7 cellular contexts compared by ENCODE assay signal in genomic region chr9:129838707-129839259, GRCh38. TPM values are rescaled to one million over a fixed set of nuclear protein-coding genes. Genes with fewer than 3 reads are reported as not detected.
DNase-seq lines count a peak whose midpoint lies in the region; ATAC-seq, FAIRE-seq and TF ChIP-seq lines count a peak whose summit lies in the region.

No MANE protein-coding gene starts in this region.

- H3K4me1 ChIP-seq in PC-3 (ENCODE audit: insufficient read depth, low read length): peaks cover 31% of the 10 kb centered on the region
- peaks cover 42 to 45% of the 10 kb centered on the region in 2 experiments for H3K4me1 ChIP-seq in K562 (replicated peaks in 1 of 2; ENCODE audit: control insufficient read depth in 2 of 2, insufficient read depth in 2 of 2, low read length in 2 of 2)

- intact Hi-C loops in PC-3 (cut with micrococcal nuclease) (loop anchor here (1.0 kb wide), 1 partner anchor 47 kb away; no protein-coding TSS in a partner anchor), K562 (cut with micrococcal nuclease) (no loop called here)

- H3K9me2 ChIP-seq in PC-3 (replicated peaks; ENCODE audit: low read length): no peaks in the 10 kb centered on the region

- H3K9me3 ChIP-seq in PC-3 (ENCODE audit: low read length) (no peaks in the 10 kb centered on the region), K562 (replicated peaks; ENCODE audit: control insufficient read depth, insufficient read depth, low read depth, low read length) (no peaks in the 10 kb centered on the region)

- no peaks in the 10 kb centered on the region for H3F3A ChIP-seq in PC-3 (ENCODE audit: low read length, unreplicated experiment)

- peak; percentile 88 for FAIRE-seq in K562 (lab: Jason Lieb, UNC)

- peak in 1 of 2 experiments; percentile 36; a peak in 3 of 4 replicates for TF ChIP-seq RAD21 in K562 (CRISPR knock-in tag; conservative IDR thresholded peaks at IDR 0.05 in 1 of 2, IDR thresholded peaks at IDR 0.05 in 1 of 2)

- WGBS in K562 (ENCODE audit: insufficient coverage, low coverage, missing lambda C conversion rate): 31% methylated on average over 12 of the region's 12 CpGs

- TF ChIP-seq POLR2A in K562 (conservative IDR thresholded peaks at IDR 0.05): peak; percentile 52; the same call in 1 of the 2 replicates

- DNase-seq in GM04503 (ENCODE audit: low read depth): peak; percentile 91
- peak; percentile 91 for DNase-seq in PC-3
- peak in 2 of 4 experiments; percentile 82 to 89 for DNase-seq in K562 (ENCODE audit: extremely low read depth in 1 of 4, low spot score in 3 of 4)
- peak; percentile 68 for DNase-seq in skeletal muscle cell (ENCODE audit: low read depth)
- DNase-seq in C1 segment of cervical spinal cord (lab: John Stamatoyannopoulos, UW): no peak
- no peak for DNase-seq in NCI-H128 (lab: John Stamatoyannopoulos, UW; ENCODE audit: unreplicated experiment)

- in situ Hi-C loops in K562 (cut with MboI): no loop called here

- H3K79me2 ChIP-seq in PC-3 (ENCODE audit: low read length): peaks cover 44% of the 10 kb centered on the region
- H3K79me2 ChIP-seq in K562 (ENCODE audit: control insufficient read depth, insufficient read depth, low read length): peaks cover 79% of the 10 kb centered on the region

- H3K27me3 ChIP-seq in PC-3 (ENCODE audit: low read length) (no peaks in the 10 kb centered on the region), K562 (ENCODE audit: control insufficient read depth in 2 of 2, insufficient read depth in 2 of 2, low read length in 2 of 2) (no peaks in the 10 kb centered on the region)

- H3K27ac ChIP-seq in PC-3 (ENCODE audit: low read length) (peak overlapping the region; percentile 77), K562 (ENCODE audit: extremely low read depth, low read depth, low read length) (peak overlapping the region; percentile 69)

- H3K4me2 ChIP-seq in PC-3 (ENCODE audit: low read length): peak overlapping the region; percentile 72
- H3K4me2 ChIP-seq in K562 (ENCODE audit: insufficient read depth, low read length): peak overlapping the region; percentile 56

- H4K20me1 ChIP-seq in PC-3 (ENCODE audit: low read length): no peaks in the 10 kb centered on the region
- no peaks in the 10 kb centered on the region for H4K20me1 ChIP-seq in K562 (replicated peaks; ENCODE audit: control insufficient read depth, insufficient read depth, low read length)

- ATAC-seq in PC-3: peak; percentile 81
- peak; percentile 58 for ATAC-seq in K562
- ATAC-seq in GM19351 (IDR thresholded peaks at IDR 0.05; ENCODE audit: unreplicated experiment): no peak

- POLR2A ChIA-PET in PC-3 (lab: Charles Lee; ENCODE audit: unreplicated experiment) (interaction anchor here (0.5 to 0.6 kb wide), 2 partner anchors 101 to 768 kb away, joined by 3 read pairs; no protein-coding TSS in a partner anchor), K562 (lab: Yijun Ruan, JAX) (interaction anchor here (0.8 to 5.5 kb wide), 11 partner anchors 9 to 54 kb away, joined by 3 to 39 read pairs (median 5); no protein-coding TSS in a partner anchor)

- H3K36me3 ChIP-seq in PC-3 (ENCODE audit: low read depth, low read length): no peaks in the 10 kb centered on the region
- peaks cover 42% of the 10 kb centered on the region for H3K36me3 ChIP-seq in K562 (ENCODE audit: control insufficient read depth, insufficient read depth, low read length)

- peak overlapping the region; percentile 31; the same call in 1 of the 2 replicates for H3K4me3 ChIP-seq in PC-3 (ENCODE audit: low read length)
- no peak overlapping the region; the same call in 1 of the 2 replicates for H3K4me3 ChIP-seq in K562
- H3K4me3 ChIP-seq in skeletal muscle cell (ENCODE audit: low read depth, low read length): no peak overlapping the region

- H3K9ac ChIP-seq in PC-3 (ENCODE audit: low read length): peak overlapping the region; percentile 18; the same call in 1 of the 2 replicates
- peak overlapping the region; percentile 53 to 73 for H3K9ac ChIP-seq in K562 (ENCODE audit: insufficient read depth in 1 of 2, low read depth in 2 of 2, low read length in 2 of 2)

- no peak for TF ChIP-seq CTCF in PC-3 (conservative IDR thresholded peaks at IDR 0.05; ENCODE audit: low read depth, low read length)
- no peak for TF ChIP-seq CTCF in K562 (IDR thresholded peaks at IDR 0.05 in 2 of 3, conservative IDR thresholded peaks at IDR 0.05 in 1 of 3; ENCODE audit: insufficient read depth in 2 of 3, low read depth in 1 of 3, low read length in 3 of 3)

- no TSS peak for BruUV-seq in PC-3 (replicated peaks; lab: Mats Ljungman, UMichigan)
- no TSS peak for BruUV-seq in K562 (replicated peaks; lab: Mats Ljungman, UMichigan)

- H2AFZ ChIP-seq in PC-3 (ENCODE audit: low read length) (peak overlapping the region; percentile 18; the same call in 1 of the 2 replicates), K562 (ENCODE audit: low read depth, low read length) (0 out of 2 replicates have a peak overlapping the region, but pooled peaks have one; percentile 6)

- CTCF ChIA-PET in PC-3 (lab: Charles Lee) (no interaction called here), K562 (lab: Yijun Ruan, JAX; ENCODE audit: low intra/inter-chr PET ratio) (no interaction called here)

- peaks cover 6% of the 10 kb centered on the region for H3K9me1 ChIP-seq in K562 (ENCODE audit: control insufficient read depth, insufficient read depth, low read length)

- no peak for TF ChIP-seq EP300 in K562 (IDR thresholded peaks at IDR 0.05; ENCODE audit: low read length)

RNA-seq across cellular contexts. Expression of gene USP20, which starts 3.5 kb away (rescaled TPM):
- total RNA-seq in PC-3 (2014; rRNA removed): 15.0 and 16.2 TPM in 2 replicates
- 152 and 399 TPM in 2 replicates for total RNA-seq in K562 (2011; cell fraction: chromatin; rRNA removed; ENCODE audit: low replicate concordance)
- total RNA-seq in K562 (2011; cell fraction: nucleolus; rRNA removed): 296 and 299 TPM in 2 replicates
- total RNA-seq in K562 (2011; cell fraction: nucleoplasm; rRNA removed): 160 and 192 TPM in 2 replicates
- 77.0 and 115 TPM in 2 replicates for total RNA-seq in K562 (2014; rRNA removed)
- total RNA-seq in K562 (2014; rRNA removed; fragmentation: Illumina TruSeq; extraction: Trizol): 20.6 and 22.0 TPM in 2 replicates
- total RNA-seq in K562 (2015; rRNA removed; fragmentation: Illumina TruSeq; extraction: Trizol): 41.3 and 44.8 TPM in 2 replicates
- total RNA-seq in K562 (2021): 119 and 136 TPM in 2 replicates
- polyA plus RNA-seq in K562 (2011; rRNA removed): 54.6 and 81.2 TPM in 2 replicates
- 64.8 and 118 TPM in 2 replicates for polyA plus RNA-seq in K562 (2011; cell fraction: cytosol; rRNA removed)
- polyA plus RNA-seq in K562 (2011; cell fraction: nucleus; rRNA removed): 369 and 565 TPM in 2 replicates
- polyA plus RNA-seq in K562 (2012): 82.0 and 122 TPM in 2 replicates
- 49.1 and 76.2 TPM in 2 replicates for polyA plus RNA-seq in K562 (2014; fragmentation: Illumina TruSeq; extraction: Trizol)
- 1 to 10 TPM; 1.9 to 3.2 TPM for polyA plus RNA-seq in K562 (2014; fragmentation: Nextera tagmentation; extraction: Ambion mirVana)
- polyA plus RNA-seq in K562 (2014; rRNA removed): 103 and 104 TPM in 2 replicates
- 25.8 and 37.9 TPM in 2 replicates for polyA minus RNA-seq in K562 (2011; rRNA and poly(A)+ RNA removed)
- polyA minus RNA-seq in K562 (2011; cell fraction: cytosol; rRNA and poly(A)+ RNA removed): 39.3 and 57.6 TPM in 2 replicates
- polyA minus RNA-seq in K562 (2011; cell fraction: nucleus; rRNA and poly(A)+ RNA removed): 82.0 and 96.4 TPM in 2 replicates

RNA-seq across cellular contexts. Expression of gene C9orf78, which starts 3.7 kb away (rescaled TPM):
- total RNA-seq in PC-3 (2014; rRNA removed): 42.4 and 57.4 TPM in 2 replicates
- total RNA-seq in K562 (2011; cell fraction: chromatin; rRNA removed; ENCODE audit: low replicate concordance): 68.6 and 74.7 TPM in 2 replicates
- total RNA-seq in K562 (2011; cell fraction: nucleolus; rRNA removed): 46.6 and 51.7 TPM in 2 replicates
- 66.1 and 96.3 TPM in 2 replicates for total RNA-seq in K562 (2011; cell fraction: nucleoplasm; rRNA removed)
- total RNA-seq in K562 (2014; rRNA removed): 196 and 199 TPM in 2 replicates
- 199 and 240 TPM in 2 replicates for total RNA-seq in K562 (2014; rRNA removed; fragmentation: Illumina TruSeq; extraction: Trizol)
- total RNA-seq in K562 (2015; rRNA removed; fragmentation: Illumina TruSeq; extraction: Trizol): 220 and 223 TPM in 2 replicates
- 89.0 and 94.6 TPM in 2 replicates for total RNA-seq in K562 (2021)
- polyA plus RNA-seq in K562 (2011; rRNA removed): 109 and 202 TPM in 2 replicates
- polyA plus RNA-seq in K562 (2011; cell fraction: cytosol; rRNA removed): 59.0 and 71.4 TPM in 2 replicates
- polyA plus RNA-seq in K562 (2011; cell fraction: nucleus; rRNA removed): 17.0 and 17.5 TPM in 2 replicates
- polyA plus RNA-seq in K562 (2012): 93.6 and 169 TPM in 2 replicates
- 210 and 222 TPM in 2 replicates for polyA plus RNA-seq in K562 (2014; fragmentation: Illumina TruSeq; extraction: Trizol)
- 100 to 1,000 TPM; 132 to 266 TPM for polyA plus RNA-seq in K562 (2014; fragmentation: Nextera tagmentation; extraction: Ambion mirVana)
- polyA plus RNA-seq in K562 (2014; rRNA removed): 228 and 240 TPM in 2 replicates
- polyA minus RNA-seq in K562 (2011; rRNA and poly(A)+ RNA removed): 131 and 142 TPM in 2 replicates
- polyA minus RNA-seq in K562 (2011; cell fraction: cytosol; rRNA and poly(A)+ RNA removed): 32.3 and 42.4 TPM in 2 replicates
- 14.0 and 19.8 TPM in 2 replicates for polyA minus RNA-seq in K562 (2011; cell fraction: nucleus; rRNA and poly(A)+ RNA removed)

RNA-seq across cellular contexts. Expression of gene TOR1A, which starts 14.8 kb away (rescaled TPM):
- 28.2 and 29.8 TPM in 2 replicates for total RNA-seq in PC-3 (2014; rRNA removed)
- total RNA-seq in K562 (2011; cell fraction: chromatin; rRNA removed; ENCODE audit: low replicate concordance): 109 and 165 TPM in 2 replicates
- total RNA-seq in K562 (2011; cell fraction: nucleolus; rRNA removed): 107 and 123 TPM in 2 replicates
- total RNA-seq in K562 (2011; cell fraction: nucleoplasm; rRNA removed): 121 and 138 TPM in 2 replicates
- 44.4 and 46.0 TPM in 2 replicates for total RNA-seq in K562 (2014; rRNA removed)
- total RNA-seq in K562 (2014; rRNA removed; fragmentation: Illumina TruSeq; extraction: Trizol): 39.9 and 45.9 TPM in 2 replicates
- total RNA-seq in K562 (2015; rRNA removed; fragmentation: Illumina TruSeq; extraction: Trizol): 54.3 and 55.5 TPM in 2 replicates
- 49.5 and 51.3 TPM in 2 replicates for total RNA-seq in K562 (2021)
- polyA plus RNA-seq in K562 (2011; rRNA removed): 74.8 and 85.8 TPM in 2 replicates
- 67.0 and 76.5 TPM in 2 replicates for polyA plus RNA-seq in K562 (2011; cell fraction: cytosol; rRNA removed)
- polyA plus RNA-seq in K562 (2011; cell fraction: nucleus; rRNA removed): 41.7 and 44.0 TPM in 2 replicates
- 55.0 and 59.0 TPM in 2 replicates for polyA plus RNA-seq in K562 (2012)
- polyA plus RNA-seq in K562 (2014; fragmentation: Illumina TruSeq; extraction: Trizol): 68.9 and 74.0 TPM in 2 replicates
- 1 to 10 TPM; 4.5 to 9.9 TPM for polyA plus RNA-seq in K562 (2014; fragmentation: Nextera tagmentation; extraction: Ambion mirVana)
- polyA plus RNA-seq in K562 (2014; rRNA removed): 67.9 and 74.7 TPM in 2 replicates
- polyA minus RNA-seq in K562 (2011; rRNA and poly(A)+ RNA removed): 56.3 and 66.1 TPM in 2 replicates
- 27.0 and 29.2 TPM in 2 replicates for polyA minus RNA-seq in K562 (2011; cell fraction: cytosol; rRNA and poly(A)+ RNA removed)
- polyA minus RNA-seq in K562 (2011; cell fraction: nucleus; rRNA and poly(A)+ RNA removed): 23.3 and 34.1 TPM in 2 replicates

RNA-seq across cellular contexts. Expression of gene TOR1B, which starts 35.8 kb away (rescaled TPM):
- total RNA-seq in PC-3 (2014; rRNA removed): 11.0 and 12.8 TPM in 2 replicates
- 77.2 and 131 TPM in 2 replicates for total RNA-seq in K562 (2011; cell fraction: chromatin; rRNA removed; ENCODE audit: low replicate concordance)
- 102 and 116 TPM in 2 replicates for total RNA-seq in K562 (2011; cell fraction: nucleolus; rRNA removed)
- total RNA-seq in K562 (2011; cell fraction: nucleoplasm; rRNA removed): 91.4 and 101 TPM in 2 replicates
- 21.5 and 24.5 TPM in 2 replicates for total RNA-seq in K562 (2014; rRNA removed)
- total RNA-seq in K562 (2014; rRNA removed; fragmentation: Illumina TruSeq; extraction: Trizol): 23.4 and 23.9 TPM in 2 replicates
- 23.7 and 25.4 TPM in 2 replicates for total RNA-seq in K562 (2015; rRNA removed; fragmentation: Illumina TruSeq; extraction: Trizol)
- total RNA-seq in K562 (2021): 28.6 and 28.7 TPM in 2 replicates
- 28.9 and 36.5 TPM in 2 replicates for polyA plus RNA-seq in K562 (2011; rRNA removed)
- 28.1 and 29.3 TPM in 2 replicates for polyA plus RNA-seq in K562 (2011; cell fraction: cytosol; rRNA removed)
- 23.9 and 27.6 TPM in 2 replicates for polyA plus RNA-seq in K562 (2011; cell fraction: nucleus; rRNA removed)
- 19.3 and 22.5 TPM in 2 replicates for polyA plus RNA-seq in K562 (2012)
- polyA plus RNA-seq in K562 (2014; fragmentation: Illumina TruSeq; extraction: Trizol): 24.6 and 27.0 TPM in 2 replicates
- polyA plus RNA-seq in K562 (2014; fragmentation: Nextera tagmentation; extraction: Ambion mirVana): 1 to 10 TPM; 4.2 to 6.9 TPM
- 28.1 and 29.2 TPM in 2 replicates for polyA plus RNA-seq in K562 (2014; rRNA removed)
- 27.4 and 40.5 TPM in 2 replicates for polyA minus RNA-seq in K562 (2011; rRNA and poly(A)+ RNA removed)
- 11.3 and 14.8 TPM in 2 replicates for polyA minus RNA-seq in K562 (2011; cell fraction: cytosol; rRNA and poly(A)+ RNA removed)
- polyA minus RNA-seq in K562 (2011; cell fraction: nucleus; rRNA and poly(A)+ RNA removed): 19.0 and 21.8 TPM in 2 replicates

Comparison
In these comparisons a context has a peak if more than half of its experiments do, and no peak if none do; other contexts are left out.
1. DNase-seq: peak in GM04503 (single experiment), PC-3 (single experiment) and skeletal muscle cell (single experiment); none in C1 segment of cervical spinal cord (0 of 14) and NCI-H128 (single experiment).